In genomic region chr11:58776891-58777451, GRCh38 we compare ENCODE assay signal across 1 cellular context.
A peak's percentile ranks its signal among the peaks of the same experiment; 100 is the strongest.
TF ChIP-seq lines count a peak whose summit lies in the region.

No MANE protein-coding gene starts in this region.

TF ChIP-seq in K562, 482 proteins besides CTCF, POLR2A, EP300 and RAD21 (continued from another document and continues in another):
- TF ChIP-seq AFF1 (IDR thresholded peaks at IDR 0.05; ENCODE audit: low read depth in 1 of 2, partially characterized antibody in 2 of 2) (peak; percentile 35 to 63), NONO (IDR thresholded peaks at IDR 0.05; ENCODE audit: low read depth in 2 of 2, low read length in 1 of 2) (0 out of 4 replicates have a peak, but pooled peaks of 1 of the 2 experiments have one; percentile 30), TSHZ1 (CRISPR knock-in tag; IDR thresholded peaks at IDR 0.05) (no peak), HDAC8 (tag; IDR thresholded peaks at IDR 0.05) (no peak), FIP1L1 (IDR thresholded peaks at IDR 0.05; ENCODE audit: low read depth, low read length, poor library complexity, severe bottlenecking) (no peak), MLX (CRISPR knock-in tag; conservative IDR thresholded peaks at IDR 0.05) (no peak), TAF7 (tag; IDR thresholded peaks at IDR 0.05) (no peak), NR3C1 (CRISPR knock-in tag; IDR thresholded peaks at IDR 0.05) (no peak), GMEB1 (CRISPR knock-in tag; IDR thresholded peaks at IDR 0.05) (no peak; the same call in 1 of the 2 replicates), SREBF1 (IDR thresholded peaks at IDR 0.05; ENCODE audit: borderline replicate concordance, low read depth, low read length) (no peak), HMG20A (CRISPR knock-in tag; conservative IDR thresholded peaks at IDR 0.05) (no peak), ZFP91 (CRISPR knock-in tag; IDR thresholded peaks at IDR 0.05) (no peak), SAFB (IDR thresholded peaks at IDR 0.05; ENCODE audit: borderline replicate concordance, low read depth, low read length) (no peak), ZBTB2 (IDR thresholded peaks at IDR 0.05) (peak; percentile 31; the same call in 1 of the 2 replicates), CHD1 (IDR thresholded peaks at IDR 0.05; ENCODE audit: low read length) (no peak), SMARCA5 (IDR thresholded peaks at IDR 0.05) (no peak), THRB (CRISPR knock-in tag; conservative IDR thresholded peaks at IDR 0.05) (no peak), TSC22D4 (tag; IDR thresholded peaks at IDR 0.05) (no peak), BCOR (IDR thresholded peaks at IDR 0.05) (no peak), FOXJ3 (CRISPR knock-in tag; IDR thresholded peaks at IDR 0.05) (no peak), PTBP1 (IDR thresholded peaks at IDR 0.05; ENCODE audit: low read depth, low read length) (no peak), SMAD4 (CRISPR knock-in tag; conservative IDR thresholded peaks at IDR 0.05) (peak; percentile 88), MAFF (IDR thresholded peaks at IDR 0.05; ENCODE audit: low read length) (peak; percentile 57), HNRNPH1 (optimal IDR thresholded peaks at IDR 0.05; ENCODE audit: low read depth, low read length) (no peak), PTTG1 (tag; IDR thresholded peaks at IDR 0.05; ENCODE audit: low read depth) (no peak; the same call in 1 of the 2 replicates), ZNF431 (CRISPR knock-in tag; IDR thresholded peaks at IDR 0.05) (no peak), NFRKB (IDR thresholded peaks at IDR 0.05; ENCODE audit: low read depth) (peak; percentile 94), ZNF133 (CRISPR knock-in tag; IDR thresholded peaks at IDR 0.05) (no peak), MED1 (CRISPR knock-in tag; IDR thresholded peaks at IDR 0.05; ENCODE audit: borderline replicate concordance) (no peak), KDM2B (CRISPR knock-in tag; IDR thresholded peaks at IDR 0.05) (no peak), MIER1 (IDR thresholded peaks at IDR 0.05; ENCODE audit: low read depth) (no peak), JUN (IDR thresholded peaks at IDR 0.05; ENCODE audit: borderline replicate concordance, low read depth, low read length) (peak; percentile 12; the same call in 1 of the 2 replicates), JUN (CRISPR knock-in tag; IDR thresholded peaks at IDR 0.05; ENCODE audit: borderline replicate concordance) (no peak), ZNF77 (CRISPR knock-in tag; IDR thresholded peaks at IDR 0.05) (no peak), ZNF239 (CRISPR knock-in tag; IDR thresholded peaks at IDR 0.05) (peak; percentile 21; the same call in 1 of the 2 replicates), FOXK2 (conservative IDR thresholded peaks at IDR 0.05 in 1 of 2, IDR thresholded peaks at IDR 0.05 in 1 of 2; ENCODE audit: low read depth in 2 of 2) (0 out of 4 replicates have a peak, but pooled peaks of 1 of the 2 experiments have one; percentile 54), ATF4 (CRISPR knock-in tag; IDR thresholded peaks at IDR 0.05) (peak; percentile 70), KLF10 (CRISPR knock-in tag; IDR thresholded peaks at IDR 0.05) (no peak), ZNF668 (CRISPR knock-in tag; IDR thresholded peaks at IDR 0.05) (peak; percentile 80; the same call in 1 of the 2 replicates), HDAC3 (IDR thresholded peaks at IDR 0.05; ENCODE audit: borderline replicate concordance, partially characterized antibody) (peak; percentile 70), STAG1 (CRISPR knock-in tag; IDR thresholded peaks at IDR 0.05; ENCODE audit: borderline replicate concordance) (no peak), SUPT5H (IDR thresholded peaks at IDR 0.05) (no peak), NBN (IDR thresholded peaks at IDR 0.05; ENCODE audit: low read depth) (0 out of 2 replicates have a peak, but pooled peaks have one; percentile 24), ZNF184 (CRISPR knock-in tag; IDR thresholded peaks at IDR 0.05) (no peak)
- TF ChIP-seq, protein P1, sequence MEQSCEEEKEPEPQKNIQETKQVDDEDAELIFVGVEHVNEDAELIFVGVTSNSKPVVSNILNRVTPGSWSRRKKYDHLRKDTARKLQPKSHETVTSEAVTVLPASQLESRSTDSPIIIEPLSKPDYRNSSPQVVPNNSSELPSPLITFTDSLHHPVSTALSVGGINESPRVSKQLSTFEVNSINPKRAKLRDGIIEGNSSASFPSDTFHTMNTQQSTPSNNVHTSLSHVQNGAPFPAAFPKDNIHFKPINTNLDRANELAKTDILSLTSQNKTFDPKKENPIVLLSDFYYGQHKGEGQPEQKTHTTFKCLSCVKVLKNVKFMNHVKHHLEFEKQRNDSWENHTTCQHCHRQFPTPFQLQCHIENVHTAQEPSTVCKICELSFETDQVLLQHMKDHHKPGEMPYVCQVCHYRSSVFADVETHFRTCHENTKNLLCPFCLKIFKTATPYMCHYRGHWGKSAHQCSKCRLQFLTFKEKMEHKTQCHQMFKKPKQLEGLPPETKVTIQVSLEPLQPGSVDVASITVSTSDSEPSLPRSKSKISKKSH (CRISPR knock-in tag; IDR thresholded peaks at IDR 0.05): no peak
- TF ChIP-seq, protein P2, sequence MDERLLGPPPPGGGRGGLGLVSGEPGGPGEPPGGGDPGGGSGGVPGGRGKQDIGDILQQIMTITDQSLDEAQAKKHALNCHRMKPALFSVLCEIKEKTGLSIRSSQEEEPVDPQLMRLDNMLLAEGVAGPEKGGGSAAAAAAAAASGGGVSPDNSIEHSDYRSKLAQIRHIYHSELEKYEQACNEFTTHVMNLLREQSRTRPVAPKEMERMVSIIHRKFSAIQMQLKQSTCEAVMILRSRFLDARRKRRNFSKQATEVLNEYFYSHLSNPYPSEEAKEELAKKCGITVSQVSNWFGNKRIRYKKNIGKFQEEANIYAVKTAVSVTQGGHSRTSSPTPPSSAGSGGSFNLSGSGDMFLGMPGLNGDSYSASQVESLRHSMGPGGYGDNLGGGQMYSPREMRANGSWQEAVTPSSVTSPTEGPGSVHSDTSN (CRISPR knock-in tag; IDR thresholded peaks at IDR 0.05; ENCODE audit: low read depth): no peak
- TF ChIP-seq, protein P2 (tag; conservative IDR thresholded peaks at IDR 0.05; ENCODE audit: low read depth): peak; percentile 86
